In the genomic region with DNA sequence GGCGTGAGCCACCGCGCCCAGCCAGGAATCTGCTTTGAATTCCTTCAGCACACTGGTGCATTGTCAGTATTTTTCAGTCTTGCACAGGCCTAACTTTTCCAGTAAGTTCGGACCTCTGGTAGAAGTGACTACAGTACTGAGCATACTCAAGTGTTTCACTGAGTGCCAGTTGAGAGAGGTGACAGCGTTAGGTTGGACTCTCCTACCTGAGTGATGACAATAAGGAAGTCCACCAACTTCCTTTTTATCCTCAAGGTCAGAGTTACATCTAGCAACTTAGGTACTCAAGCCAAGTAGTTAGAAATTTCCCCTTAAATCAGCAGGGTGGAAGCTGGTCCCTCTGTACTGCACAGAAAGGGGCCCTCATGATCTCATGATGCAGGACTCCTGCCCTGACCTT, we compare ENCODE assay signal across 21 cellular contexts. TPM values are rescaled to one million over a fixed set of nuclear protein-coding genes. Genes with fewer than 3 reads are reported as not detected.
DNase-seq lines count a peak whose midpoint lies in the region; ATAC-seq, FAIRE-seq and TF ChIP-seq lines count a peak whose summit lies in the region.
"Had no signal": no experiment of that assay in that cellular context is flagged by ENCODE, and none has a peak within 500 bp of the region (broad histone marks: within the 10 kb centered on the region; RNA-seq: fewer than 3 reads in every experiment).

No MANE protein-coding gene starts in this region.

- no peak for FAIRE-seq in small intestine (lab: Jason Lieb, UNC)
- FAIRE-seq: A204.1, D721Med, GM12878 had no signal

- H3K27ac ChIP-seq in cardiac muscle cell (peak overlapping the region; percentile 60), left ventricle myocardium inferior (replicated peaks) (no peak overlapping the region), small intestine (ENCODE audit: low read depth in 1 of 2, low read length in 1 of 2) (no peak overlapping the region)
- H3K27ac ChIP-seq: 22Rv1, BLaER1, C4-2B had no signal

- DNase-seq in cardiac muscle cell (ENCODE audit: low read depth in 1 of 2, low spot score in 1 of 2) (peak in 1 of 2 donors; percentile 15), left ventricle myocardium inferior (no peak), left colon (no peak), small intestine (peak; percentile 33), amygdala (lab: John Stamatoyannopoulos, UW) (no peak), CD1c-positive myeloid dendritic cell (ENCODE audit: extremely low spot score) (no peak)
- DNase-seq: CD4-positive, alpha-beta T cell; CD8-positive, alpha-beta memory T cell; DMS 273 treated with DMSO at 0.1 percent for 48 hours; DMS79; EL; GDM1; GOT3; HFFc6 had no signal

- intact Hi-C loops in left ventricle myocardium inferior (cut with micrococcal nuclease) = no loop called here
- intact Hi-C loops in left colon (cut with DNase I, micrococcal nuclease) = no loop called here

- ATAC-seq in left colon = peak; percentile 89
- ATAC-seq: GM12878 had no signal

- no peaks in the 10 kb centered on the region for H3K9me3 ChIP-seq in cardiac muscle cell (ENCODE audit: low read depth)
- no peaks in the 10 kb centered on the region for H3K9me3 ChIP-seq in left ventricle myocardium inferior (replicated peaks)
- no peaks in the 10 kb centered on the region for H3K9me3 ChIP-seq in small intestine (ENCODE audit: control insufficient read depth, low read depth)
- H3K9me3 ChIP-seq: BLaER1, HAP-1 had no signal

- no peaks in the 10 kb centered on the region for H3K36me3 ChIP-seq in cardiac muscle cell
- H3K36me3 ChIP-seq in left ventricle myocardium inferior = no peaks in the 10 kb centered on the region
- H3K36me3 ChIP-seq in small intestine (ENCODE audit: control insufficient read depth in 2 of 2, insufficient read depth in 2 of 2, low read length in 2 of 2) = no peaks in the 10 kb centered on the region
- H3K36me3 ChIP-seq: BLaER1, HAP-1 had no signal

- H3K4me3 ChIP-seq in cardiac muscle cell (no peak overlapping the region), left ventricle myocardium inferior (no peak overlapping the region), small intestine (ENCODE audit: low read depth in 1 of 2, low read length in 2 of 2) (no peak overlapping the region)
- H3K4me3 ChIP-seq: BLaER1, GM12878, HAP-1 had no signal

- no peaks in the 10 kb centered on the region for H3K4me1 ChIP-seq in cardiac muscle cell (ENCODE audit: low read depth)
- H3K4me1 ChIP-seq in left ventricle myocardium inferior = no peaks in the 10 kb centered on the region
- H3K4me1 ChIP-seq in small intestine (ENCODE audit: control insufficient read depth in 2 of 2, insufficient read depth in 1 of 2, low read depth in 1 of 2, low read length in 1 of 2) = no peaks in the 10 kb centered on the region

- 77 to 89% (median 84%) methylated on average over 5 of the region's 5 CpGs for WGBS in small intestine, 3 donors

- H3K27me3 ChIP-seq in cardiac muscle cell (no peaks in the 10 kb centered on the region), left ventricle myocardium inferior (ENCODE audit: low read depth) (no peaks in the 10 kb centered on the region), small intestine (ENCODE audit: control insufficient read depth in 2 of 2, insufficient read depth in 2 of 2, low read length in 2 of 2) (no peaks in the 10 kb centered on the region)
- H3K27me3 ChIP-seq: BLaER1 had no signal

- no peak for TF ChIP-seq CTCF in cardiac muscle cell (IDR thresholded peaks at IDR 0.05; ENCODE audit: low read depth, low read length)
- no peak for TF ChIP-seq CTCF in left ventricle myocardium inferior (IDR thresholded peaks at IDR 0.05; ENCODE audit: borderline replicate concordance)

RNA-seq across cellular contexts. Expression of gene FSD1L, which starts 26.0 kb away (rescaled TPM):
- 4.3 and 8.8 TPM in 2 replicates for total RNA-seq in cardiac muscle cell
- polyA plus RNA-seq in cardiac muscle cell = 10.1 and 11.9 TPM in 2 replicates
- 7.6 TPM for total RNA-seq in left ventricle myocardium inferior
- total RNA-seq in left colon = 1 to 10 TPM; 3.8 to 7.8 TPM
- polyA plus RNA-seq in small intestine = 1 to 10 TPM; 2.2 to 3.3 (median 2.7) TPM
